8 cellular contexts compared by ENCODE assay signal in the genomic region with DNA sequence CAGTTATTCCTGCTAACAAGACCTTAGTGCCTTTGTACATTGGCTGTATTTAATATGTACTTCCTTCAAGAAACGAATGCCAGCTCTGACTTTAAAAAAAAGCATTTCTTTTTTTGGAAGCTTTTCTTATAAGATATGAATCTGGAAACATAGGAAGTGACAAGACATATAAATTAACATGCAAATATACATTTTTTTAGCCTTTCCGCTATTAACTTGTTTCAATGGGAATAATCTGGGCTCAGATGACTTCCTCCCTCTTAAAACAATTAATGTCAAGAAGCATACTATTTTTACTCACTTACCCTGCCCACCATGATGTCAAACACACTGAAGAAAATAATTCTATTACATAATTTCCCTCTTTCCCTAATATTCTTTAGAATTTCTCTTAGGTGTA.
DNase-seq lines count a peak whose midpoint lies in the region; ATAC-seq and TF ChIP-seq lines count a peak whose summit lies in the region.

No MANE protein-coding gene starts in this region.

- H3K4me3 ChIP-seq in WERI-Rb-1 (ENCODE audit: low read depth, low read length): peak overlapping the region; percentile 99

- H3K27me3 ChIP-seq in WERI-Rb-1 (ENCODE audit: insufficient read depth, low read depth, severe bottlenecking): no peaks in the 10 kb centered on the region

- H3K27ac Mint-ChIP-seq in T-helper 2 cell treated with Interferon-gamma antibody and Interleukin-4, amounts not matched to agents 5 μg/mL and 100 μg/mL, for 36 hours: peak overlapping the region; percentile 89
- H3K27ac Mint-ChIP-seq in stimulated activated naive B cell treated with anti-CD40 and anti-IgM and Interleukin-4, amounts not matched to agents 10 μg/mL and 1 μg/mL and 100 μg/mL, for 72 hours: peak overlapping the region; percentile 91

- peaks cover 39% of the 10 kb centered on the region for H3K36me3 Mint-ChIP-seq in T-helper 2 cell treated with Interferon-gamma antibody and Interleukin-4, amounts not matched to agents 5 μg/mL and 100 μg/mL, for 36 hours (ENCODE audit: low read depth)
- H3K36me3 Mint-ChIP-seq in stimulated activated naive B cell treated with anti-CD40 and anti-IgM and Interleukin-4, amounts not matched to agents 10 μg/mL and 1 μg/mL and 100 μg/mL, for 72 hours: peaks cover 0 to 5% of the 10 kb centered on the region in 2 donors

- H3K4me3 Mint-ChIP-seq in T-helper 2 cell treated with Interferon-gamma antibody and Interleukin-4, amounts not matched to agents 5 μg/mL and 100 μg/mL, for 36 hours: peak overlapping the region; percentile 89
- H3K4me3 Mint-ChIP-seq in stimulated activated naive B cell treated with anti-CD40 and anti-IgM and Interleukin-4, amounts not matched to agents 10 μg/mL and 1 μg/mL and 100 μg/mL, for 72 hours: peak overlapping the region; percentile 86 to 90

- no peaks in the 10 kb centered on the region for H3K9me3 ChIP-seq in WERI-Rb-1 (ENCODE audit: severe bottlenecking)

- TF ChIP-seq CTCF in WERI-Rb-1 (IDR thresholded peaks at IDR 0.05; ENCODE audit: low read depth, low read length): no peak

- DNase-seq in T-helper 2 cell treated with Interferon-gamma antibody and Interleukin-4, amounts not matched to agents 5 μg/mL and 100 μg/mL, for 36 hours (ENCODE audit: low spot score): no peak
- DNase-seq in T-helper 2 cell (no peak), WERI-Rb-1 (no peak), glomerular visceral epithelial cell (ENCODE audit: extremely low spot score) (peak; percentile 5), anterior cingulate cortex (lab: John Stamatoyannopoulos, UW) (no peak), NCI-H1436 treated with DMSO at 0.1 percent for 48 hours (lab: John Stamatoyannopoulos, UW) (no peak), NCI-H128 (lab: John Stamatoyannopoulos, UW; ENCODE audit: unreplicated experiment) (no peak)
- no peak for DNase-seq in stimulated activated naive B cell treated with anti-CD40 and anti-IgM and Interleukin-4, amounts not matched to agents 10 μg/mL and 1 μg/mL and 100 μg/mL, for 72 hours

- peaks cover 20% of the 10 kb centered on the region; the same call in 1 of the 2 replicates for H3K36me3 ChIP-seq in WERI-Rb-1

- H3K27me3 Mint-ChIP-seq in T-helper 2 cell treated with Interferon-gamma antibody and Interleukin-4, amounts not matched to agents 5 μg/mL and 100 μg/mL, for 36 hours (ENCODE audit: low read depth): no peaks in the 10 kb centered on the region
- H3K27me3 Mint-ChIP-seq in stimulated activated naive B cell treated with anti-CD40 and anti-IgM and Interleukin-4, amounts not matched to agents 10 μg/mL and 1 μg/mL and 100 μg/mL, for 72 hours: no peaks in the 10 kb centered on the region

- H3K4me1 Mint-ChIP-seq in T-helper 2 cell treated with Interferon-gamma antibody and Interleukin-4, amounts not matched to agents 5 μg/mL and 100 μg/mL, for 36 hours (ENCODE audit: low read depth): peaks cover 64% of the 10 kb centered on the region
- peaks cover 25 to 61% of the 10 kb centered on the region in 2 donors for H3K4me1 Mint-ChIP-seq in stimulated activated naive B cell treated with anti-CD40 and anti-IgM and Interleukin-4, amounts not matched to agents 10 μg/mL and 1 μg/mL and 100 μg/mL, for 72 hours

- ATAC-seq in stimulated activated naive B cell treated with anti-CD40 and anti-IgM and Interleukin-4, amounts not matched to agents 10 μg/mL and 1 μg/mL and 100 μg/mL, for 72 hours (replicated peaks): no peak

- H3K27ac ChIP-seq in WERI-Rb-1: peak overlapping the region; percentile 77; the same call in 1 of the 2 replicates

- H3K9me3 Mint-ChIP-seq in T-helper 2 cell treated with Interferon-gamma antibody and Interleukin-4, amounts not matched to agents 5 μg/mL and 100 μg/mL, for 36 hours: no peaks in the 10 kb centered on the region
- H3K9me3 Mint-ChIP-seq in stimulated activated naive B cell treated with anti-CD40 and anti-IgM and Interleukin-4, amounts not matched to agents 10 μg/mL and 1 μg/mL and 100 μg/mL, for 72 hours: no peaks in the 10 kb centered on the region
